In genomic region chr3:10547413-10547812, GRCh38 we compare ENCODE assay signal across 25 cellular contexts. TPM values are rescaled to one million over a fixed set of nuclear protein-coding genes. Genes with fewer than 3 reads are reported as not detected.
"Had no signal": no experiment of that assay in that cellular context is flagged by ENCODE, and none has a peak within 500 bp of the region (broad histone marks: within the 10 kb centered on the region; RNA-seq: fewer than 3 reads in every experiment).

No MANE protein-coding gene starts in this region.

- H3K36me3 ChIP-seq: gastrocnemius medialis, spleen, stomach, thyroid gland had no signal

- H3K36me3 Mint-ChIP-seq: memory B cell had no signal

- FAIRE-seq: keratinocyte had no signal

- H3K27ac ChIP-seq: epithelial cell of prostate, gastrocnemius medialis, psoas muscle, skin epidermis, spleen, stomach, thyroid gland had no signal

- DNase-seq: cortex of kidney; effector CD4-positive, alpha-beta T cell; foreskin fibroblast; gastrocnemius medialis; midbrain; nucleus accumbens; psoas muscle; right cardiac atrium; spleen; stimulated activated naive CD4-positive, alpha-beta T cell treated with Interleukin-2 at 50 U/mL for 16 hours; stomach; thyroid gland; trophoblast cell had no signal

- ATAC-seq: esophagus mucosa; gastrocnemius medialis; left lobe of liver; naive thymus-derived CD4-positive, alpha-beta T cell; psoas muscle; right cardiac atrium; stimulated activated effector memory CD8-positive, alpha-beta T cell treated with anti-CD3 and anti-CD28 coated beads, Interleukin-12 subunit alpha, Interleukin-12 subunit beta, amount 100 ng/mL, for 72 hours had no signal

- H3K27ac Mint-ChIP-seq: memory B cell; naive thymus-derived CD4-positive, alpha-beta T cell; nephron had no signal

- H3K4me3 Mint-ChIP-seq: memory B cell; naive thymus-derived CD4-positive, alpha-beta T cell; nephron; stimulated activated effector memory CD8-positive, alpha-beta T cell treated with anti-CD3 and anti-CD28 coated beads, Interleukin-12 subunit alpha, Interleukin-12 subunit beta, amount 100 ng/mL, for 72 hours had no signal

- H3K4me3 ChIP-seq: gastrocnemius medialis, lung, psoas muscle, skin epidermis, spleen, stomach, thyroid gland had no signal

- H3K9me3 ChIP-seq: thyroid gland had no signal

- H3K27me3 ChIP-seq: gastrocnemius medialis, thyroid gland had no signal

- H3K4me1 ChIP-seq: thyroid gland had no signal

RNA-seq across cellular contexts. Expression of gene ATP2B2, which starts 42.0 kb away (rescaled TPM):
- total RNA-seq: dermis microvascular lymphatic vessel endothelial cell; glomerular endothelial cell; naive thymus-derived CD4-positive, alpha-beta T cell had no signal
- polyA plus RNA-seq: keratinocyte; lung; naive thymus-derived CD4-positive, alpha-beta T cell had no signal
